Comparison of ENCODE assay signal across 8 cellular contexts in genomic region chrX:71533514-71533849, GRCh38. TPM values are rescaled to one million over a fixed set of nuclear protein-coding genes. Genes with fewer than 3 reads are reported as not detected.
DNase-seq lines count a peak whose midpoint lies in the region; ATAC-seq, FAIRE-seq and TF ChIP-seq lines count a peak whose summit lies in the region.

No MANE protein-coding gene starts in this region.

- H3K27me3 ChIP-seq in RWPE2 (ENCODE audit: insufficient read depth, poor library complexity, severe bottlenecking) (no peaks in the 10 kb centered on the region), esophagus muscularis mucosa (no peaks in the 10 kb centered on the region), pancreas (no peaks in the 10 kb centered on the region)

- peak; percentile 22 for DNase-seq in Caki2 (ENCODE audit: low read depth)
- no peak for DNase-seq in RWPE2 (ENCODE audit: low spot score)
- DNase-seq in esophagus muscularis mucosa (ENCODE audit: extremely low spot score), result no peak
- DNase-seq in pancreas, result no peak
- no peak for DNase-seq in stimulated activated CD4-positive, alpha-beta T cell treated with anti-CD3 and anti-CD28 coated beads, Interleukin-2, amount 100 ng/mL, for 48 hours
- no peak for DNase-seq in NK-92 treated with Interleukin-12 subunit alpha and Interleukin-12 subunit beta, amount 100 ng/mL, for 24 hours (lab: John Stamatoyannopoulos, UW)
- DNase-seq in HTR-8/SVneo (ENCODE audit: insufficient read length, low spot score), result no peak
- no peak for DNase-seq in GM12892 (ENCODE audit: insufficient read length)

- H3K4me3 ChIP-seq in RWPE2 (ENCODE audit: severe bottlenecking), result peak overlapping the region; percentile 80
- peak overlapping the region; percentile 66 to 75 (median 70) for H3K4me3 ChIP-seq in esophagus muscularis mucosa
- peak overlapping the region; percentile 36 to 61 (median 49) for H3K4me3 ChIP-seq in pancreas

- in situ Hi-C loops in Caki2 (cut with HindIII; ENCODE audit: low pct_unique_long_range_greater_than_20kb, low sequenced_read_pairs), result no loop called here

- H3K9me3 ChIP-seq in RWPE2 (ENCODE audit: severe bottlenecking) (no peaks in the 10 kb centered on the region), esophagus muscularis mucosa (peaks cover 0 to 3% (median 0%) of the 10 kb centered on the region in 4 donors), pancreas (no peaks in the 10 kb centered on the region)

- FAIRE-seq in pancreas (lab: Jason Lieb, UNC) (no peak), HTR-8/SVneo (lab: Jason Lieb, UNC) (no peak), GM12892 (lab: Jason Lieb, UNC) (no peak)

- H3K4me1 ChIP-seq in RWPE2 (ENCODE audit: insufficient read depth, poor library complexity, severe bottlenecking) (peaks cover 6% of the 10 kb centered on the region), esophagus muscularis mucosa (peaks cover 0 to 29% (median 22%) of the 10 kb centered on the region in 4 donors), pancreas (peaks cover 0 to 7% (median 0%) of the 10 kb centered on the region in 3 donors)

- TF ChIP-seq EP300 in esophagus muscularis mucosa (IDR thresholded peaks at IDR 0.05), result no peak

- no peak for TF ChIP-seq CTCF in RWPE2 (IDR thresholded peaks at IDR 0.05; ENCODE audit: poor library complexity, severe bottlenecking)
- TF ChIP-seq CTCF in esophagus muscularis mucosa (IDR thresholded peaks at IDR 0.05), result no peak
- TF ChIP-seq CTCF in pancreas (IDR thresholded peaks at IDR 0.05), result no peak

- H3K27ac ChIP-seq in RWPE2 (ENCODE audit: poor library complexity, severe bottlenecking) (peak overlapping the region; percentile 69), esophagus muscularis mucosa (replicated peaks in 1 of 4) (peak overlapping the region; percentile 85 to 90 (median 86)), pancreas (peak overlapping the region; percentile 63 to 91 (median 78))

- no peak for ATAC-seq in RWPE2 (ENCODE audit: low read depth)
- ATAC-seq in pancreas, result peak in 2 of 4 donors; percentile 1 to 3

- 28% methylated on average over 12 of the region's 12 CpGs for WGBS in esophagus muscularis mucosa
- 0 to 14% methylated on average over 12 of the region's 12 CpGs for WGBS in pancreas, 2 donors

- TF ChIP-seq POLR2A in esophagus muscularis mucosa (IDR thresholded peaks at IDR 0.05; ENCODE audit: low read depth), result no peak
- TF ChIP-seq POLR2A in GM12892 (IDR thresholded peaks at IDR 0.05; ENCODE audit: low read depth, low read length), result no peak

- peaks cover 21% of the 10 kb centered on the region for H3K36me3 ChIP-seq in RWPE2 (ENCODE audit: low read depth)
- H3K36me3 ChIP-seq in esophagus muscularis mucosa, result peaks cover 0 to 4% (median 0%) of the 10 kb centered on the region in 4 donors
- H3K36me3 ChIP-seq in pancreas, result no peaks in the 10 kb centered on the region

- intact Hi-C loops in esophagus muscularis mucosa (cut with DNase I), result no loop called here
- intact Hi-C loops in pancreas (cut with DNase I), result no loop called here

RNA-seq across cellular contexts. Expression of gene OGT, which starts 0.6 kb away (rescaled TPM):
- total RNA-seq in Caki2 (2014; rRNA removed; shearing (Covaris generic); ENCODE audit: low replicate concordance), result 32.9 and 54.2 TPM in 2 replicates
- total RNA-seq in esophagus muscularis mucosa (10 to 100 TPM; 54.2 to 90.1 (median 68.1) TPM), pancreas (100 to 1,000 TPM in 1 of 6 donors, 10 to 100 TPM in 5; 47.8 to 118 (median 69.4) TPM)
- polyA plus RNA-seq in pancreas, result 10 to 100 TPM; 84.2 to 87.9 TPM
- 86.4 TPM for polyA plus RNA-seq in GM12892 (2012; ENCODE audit: missing spikeins)

RNA-seq across cellular contexts. Expression of gene GCNA, which starts 44.8 kb away (rescaled TPM):
- total RNA-seq in Caki2 (2014; rRNA removed; shearing (Covaris generic); ENCODE audit: low replicate concordance), result 2.3 TPM in 1 of 2 replicates, not detected in the other
- total RNA-seq in esophagus muscularis mucosa (1 to 10 TPM in 3 of 4 donors, under 1 TPM in 1; 0.65 to 2.9 (median 1.2) TPM), pancreas (1 to 10 TPM in 2 of 6 donors, under 1 TPM in 4; 0.63 to 2.0 (median 0.89) TPM)
- 1 to 10 TPM; 1.5 to 3.1 TPM for polyA plus RNA-seq in pancreas
- polyA plus RNA-seq in GM12892 (2012; ENCODE audit: missing spikeins), result 1.2 TPM
